In the genomic region with DNA sequence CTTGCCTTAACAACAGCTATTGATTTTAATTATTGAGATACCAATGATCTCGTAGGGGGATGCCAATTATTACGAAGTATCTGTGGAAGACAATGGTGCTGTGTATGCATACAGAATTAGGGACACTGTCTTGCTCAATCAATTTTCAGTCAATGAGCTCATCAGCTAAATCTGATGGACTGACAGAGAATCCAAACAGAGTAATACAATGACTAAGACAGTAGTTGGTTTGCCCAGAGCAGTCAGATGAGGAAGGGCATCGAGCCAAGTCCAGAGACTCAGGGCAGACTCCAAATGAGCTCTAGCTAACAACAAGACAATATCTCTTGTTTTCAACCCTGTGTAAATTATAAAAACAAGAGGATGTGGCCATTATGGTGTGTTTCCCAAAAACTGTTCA, we compare ENCODE assay signal across 9 cellular contexts. TPM values are rescaled to one million over a fixed set of nuclear protein-coding genes. Genes with fewer than 3 reads are reported as not detected.
DNase-seq lines count a peak whose midpoint lies in the region; ATAC-seq and TF ChIP-seq lines count a peak whose summit lies in the region.
"Had no signal": no experiment of that assay in that cellular context is flagged by ENCODE, and none has a peak within 500 bp of the region (broad histone marks: within the 10 kb centered on the region; RNA-seq: fewer than 3 reads in every experiment).

No MANE protein-coding gene starts in this region.

- CTCF ChIA-PET in HCT116 (lab: Charles Lee) (no interaction called here), SK-N-SH (lab: Yijun Ruan, JAX) (interaction anchor here (1.1 kb wide), 1 partner anchor 155 kb away, joined by 4 read pairs; no protein-coding TSS in a partner anchor)

- no peaks in the 10 kb centered on the region for H4K20me1 ChIP-seq in HCT116 (ENCODE audit: insufficient read depth)
- H4K20me1 ChIP-seq in SK-N-SH (ENCODE audit: insufficient read depth), result no peaks in the 10 kb centered on the region

- intact Hi-C loops in HCT116 (cut with micrococcal nuclease), result no loop called here

- no peak overlapping the region for H3K4me2 ChIP-seq in HCT116 (ENCODE audit: low read length)
- no peak overlapping the region for H3K4me2 ChIP-seq in SK-N-SH

- ATAC-seq in HCT116, result no peak

- H3K9me3 ChIP-seq in HCT116 (ENCODE audit: control insufficient read depth in 1 of 2, insufficient read depth in 1 of 2, low read depth in 1 of 2, low read length in 2 of 2) (no peaks in the 10 kb centered on the region), SK-N-SH (no peaks in the 10 kb centered on the region)

- H3K79me2 ChIP-seq in HCT116 (ENCODE audit: insufficient read depth, low read length) (no peaks in the 10 kb centered on the region), SK-N-SH (ENCODE audit: insufficient read depth) (no peaks in the 10 kb centered on the region)

- TF ChIP-seq EP300 in SK-N-SH (IDR thresholded peaks at IDR 0.05; ENCODE audit: borderline replicate concordance in 1 of 2, low read depth in 1 of 2, low read length in 1 of 2), result no peak

- H3K4me1 ChIP-seq in HCT116 (ENCODE audit: control insufficient read depth in 1 of 2, insufficient read depth in 2 of 2, low read length in 2 of 2) (peaks cover 12 to 22% of the 10 kb centered on the region in 2 experiments), SK-N-SH (ENCODE audit: control insufficient read depth in 1 of 2, insufficient read depth in 2 of 2, low read depth in 1 of 2, low read length in 1 of 2) (peaks cover 3 to 10% of the 10 kb centered on the region in 2 experiments; a peak in 3 of 4 replicates)

- BruUV-seq in HCT116 (replicated peaks; lab: Mats Ljungman, UMichigan), result no TSS peak

- H2AFZ ChIP-seq in HCT116 (ENCODE audit: low read depth, low read length, poor library complexity, severe bottlenecking), result no peak overlapping the region
- H2AFZ ChIP-seq in SK-N-SH (ENCODE audit: low read depth), result no peak overlapping the region

- H3K27ac ChIP-seq in HCT116 (ENCODE audit: low read depth, low read length) (no peak overlapping the region), SK-N-SH (ENCODE audit: low read depth in 2 of 2, low read length in 1 of 2) (no peak overlapping the region)

- no peak overlapping the region for H3K4me3 ChIP-seq in HCT116 (replicated peaks in 1 of 2; ENCODE audit: low read depth in 1 of 2, low read length in 2 of 2)
- H3K4me3 ChIP-seq in SK-N-SH (ENCODE audit: low read depth in 2 of 2, low read length in 1 of 2), result no peak overlapping the region
- no peak overlapping the region for H3K4me3 ChIP-seq in foreskin fibroblast (ENCODE audit: low read depth in 1 of 2, low read length in 2 of 2)

- peaks cover 18% of the 10 kb centered on the region for H3F3A ChIP-seq in SK-N-SH (replicated peaks; ENCODE audit: insufficient read depth)

- TF ChIP-seq RAD21 in HCT116 (IDR thresholded peaks at IDR 0.05; ENCODE audit: low read depth) (no peak), SK-N-SH (IDR thresholded peaks at IDR 0.05; ENCODE audit: low read length) (no peak)

- no peak for TF ChIP-seq POLR2A in HCT116 (IDR thresholded peaks at IDR 0.05; ENCODE audit: borderline replicate concordance, extremely low read depth, insufficient read depth, insufficient read length)

- no peaks in the 10 kb centered on the region for H3K36me3 ChIP-seq in HCT116 (ENCODE audit: control insufficient read depth in 1 of 2, insufficient read depth in 2 of 2, low read length in 2 of 2)
- H3K36me3 ChIP-seq in SK-N-SH (replicated peaks in 1 of 2; ENCODE audit: control insufficient read depth in 1 of 2, insufficient read depth in 2 of 2, low read length in 1 of 2), result no peaks in the 10 kb centered on the region

- H3K27me3 ChIP-seq in HCT116 (ENCODE audit: insufficient read depth, low read length), result no peaks in the 10 kb centered on the region
- H3K27me3 ChIP-seq in SK-N-SH (ENCODE audit: insufficient read depth), result no peaks in the 10 kb centered on the region

- RAD21 ChIA-PET in HCT116 (lab: Charles Lee; ENCODE audit: low non-redundant PET in 1 of 2, low total read pairs in 2 of 2, uncharacterized antibody in 2 of 2, unreplicated experiment in 2 of 2), result no interaction called here

- TF ChIP-seq CTCF in HCT116 (IDR thresholded peaks at IDR 0.05 in 2 of 3, conservative IDR thresholded peaks at IDR 0.05 in 1 of 3; ENCODE audit: borderline replicate concordance in 1 of 3, insufficient read depth in 1 of 3, low read depth in 2 of 3, low read length in 2 of 3), result no peak
- no peak for TF ChIP-seq CTCF in SK-N-SH (IDR thresholded peaks at IDR 0.05)
- TF ChIP-seq CTCF in foreskin fibroblast (IDR thresholded peaks at IDR 0.05; ENCODE audit: low read depth, low read length), result no peak

- 63% methylated on average over 3 of the region's 3 CpGs for WGBS in SK-N-SH (ENCODE audit: low lambda C conversion rate)

- POLR2A ChIA-PET in HCT116 (lab: Charles Lee) (no interaction called here), SK-N-SH (lab: Yijun Ruan, JAX) (interaction anchor here (1.0 kb wide), 1 partner anchor 10 kb away, joined by 4 read pairs; no protein-coding TSS in a partner anchor)

- H3K9ac ChIP-seq in HCT116 (ENCODE audit: low read length), result no peak overlapping the region
- no peak overlapping the region for H3K9ac ChIP-seq in SK-N-SH

- DNase-seq in HCT116 (ENCODE audit: low read depth, low spot score), result no peak
- DNase-seq in SK-N-SH, result no peak
- peak; percentile 92 to 95 for DNase-seq in foreskin fibroblast
- peak; percentile 90 for DNase-seq in putamen (ENCODE audit: low spot score)
- no peak for DNase-seq in activated CD4-positive, alpha-beta T cell treated with anti-CD3 and anti-CD28 coated beads, Interleukin-2, amount 50 U/mL, for 48 hours
- no peak for DNase-seq in stimulated activated CD4-positive, alpha-beta T cell treated with anti-CD3 and anti-CD28 coated beads, Interleukin-4, amount 100 ng/mL, for 24 hours
- DNase-seq in NCI-H2196 treated with DMSO at 0.1 percent for 48 hours (lab: John Stamatoyannopoulos, UW; ENCODE audit: unreplicated experiment), result no peak
- DNase-seq in H4 (ENCODE audit: low spot score), result no peak

- no peaks in the 10 kb centered on the region for H3K9me2 ChIP-seq in HCT116 (ENCODE audit: insufficient read depth)
- H3K9me2 ChIP-seq in SK-N-SH, result no peaks in the 10 kb centered on the region

TF ChIP-seq in HCT116, 20 proteins besides CTCF, POLR2A, EP300 and RAD21:
- TF ChIP-seq POLR2AphosphoS5 (IDR thresholded peaks at IDR 0.05; ENCODE audit: low read depth, low read length), result no peak
- TF ChIP-seq, protein P1, sequence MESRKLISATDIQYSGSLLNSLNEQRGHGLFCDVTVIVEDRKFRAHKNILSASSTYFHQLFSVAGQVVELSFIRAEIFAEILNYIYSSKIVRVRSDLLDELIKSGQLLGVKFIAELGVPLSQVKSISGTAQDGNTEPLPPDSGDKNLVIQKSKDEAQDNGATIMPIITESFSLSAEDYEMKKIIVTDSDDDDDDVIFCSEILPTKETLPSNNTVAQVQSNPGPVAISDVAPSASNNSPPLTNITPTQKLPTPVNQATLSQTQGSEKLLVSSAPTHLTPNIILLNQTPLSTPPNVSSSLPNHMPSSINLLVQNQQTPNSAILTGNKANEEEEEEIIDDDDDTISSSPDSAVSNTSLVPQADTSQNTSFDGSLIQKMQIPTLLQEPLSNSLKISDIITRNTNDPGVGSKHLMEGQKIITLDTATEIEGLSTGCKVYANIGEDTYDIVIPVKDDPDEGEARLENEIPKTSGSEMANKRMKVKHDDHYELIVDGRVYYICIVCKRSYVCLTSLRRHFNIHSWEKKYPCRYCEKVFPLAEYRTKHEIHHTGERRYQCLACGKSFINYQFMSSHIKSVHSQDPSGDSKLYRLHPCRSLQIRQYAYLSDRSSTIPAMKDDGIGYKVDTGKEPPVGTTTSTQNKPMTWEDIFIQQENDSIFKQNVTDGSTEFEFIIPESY (IDR thresholded peaks at IDR 0.05; ENCODE audit: extremely low read depth, insufficient replicate concordance, low read length), result no peak
- 0 out of 2 replicates have a peak, but pooled peaks have one; percentile 29 for TF ChIP-seq CEBPB (IDR thresholded peaks at IDR 0.05; ENCODE audit: low read depth)
- TF ChIP-seq SP1 (IDR thresholded peaks at IDR 0.05; ENCODE audit: low read depth), result no peak

TF ChIP-seq in SK-N-SH, 30 proteins besides CTCF, POLR2A, EP300 and RAD21 (continues in another document):
- no peak for TF ChIP-seq NRF1 (IDR thresholded peaks at IDR 0.05; ENCODE audit: low read depth, low read length)
- peak; percentile 47; the same call in 1 of the 2 replicates for TF ChIP-seq FOSL2 (IDR thresholded peaks at IDR 0.05; ENCODE audit: borderline replicate concordance, low read depth)
- TF ChIP-seq RXRA (IDR thresholded peaks at IDR 0.05; ENCODE audit: borderline replicate concordance, low read depth), result no peak
- no peak for TF ChIP-seq MXI1 (IDR thresholded peaks at IDR 0.05; ENCODE audit: low read depth, low read length)
- 0 out of 2 replicates have a peak, but pooled peaks have one; percentile 37 for TF ChIP-seq MEF2A (IDR thresholded peaks at IDR 0.05; ENCODE audit: borderline replicate concordance, low read depth)
- TF ChIP-seq, protein P1 (IDR thresholded peaks at IDR 0.05; ENCODE audit: borderline replicate concordance, low read depth), result no peak
- TF ChIP-seq JUND (IDR thresholded peaks at IDR 0.05), result no peak; the same call in 1 of the 2 replicates
- no peak for TF ChIP-seq GATA2 (CRISPR knock-in tag; IDR thresholded peaks at IDR 0.05)

RNA-seq across cellular contexts. Expression of a gene that starts 14.7 kb away (rescaled TPM):
- total RNA-seq in HCT116 (2021; ENCODE audit: unreplicated experiment), result not detected
- not detected in 2 replicates for polyA plus RNA-seq in HCT116 (2012)
- 0.02 and 0.41 TPM in 2 replicates for polyA plus RNA-seq in SK-N-SH (2012; rRNA removed)
- polyA plus RNA-seq in SK-N-SH (2012; cell fraction: cytosol; rRNA removed), result 0.21 TPM in 1 of 2 replicates, not detected in the other
- polyA plus RNA-seq in SK-N-SH (2012; cell fraction: nucleus; rRNA removed), result 0.06 TPM in 1 of 2 replicates, not detected in the other
- total RNA-seq in H4 (2014; rRNA removed; shearing (Covaris generic)), result not detected in 2 replicates
- total RNA-seq: ureter had no signal

RNA-seq across cellular contexts. Expression of a gene that starts 20.9 kb away (rescaled TPM):
- total RNA-seq in HCT116 (2021; ENCODE audit: unreplicated experiment), result 10.8 TPM
- polyA plus RNA-seq in HCT116 (2012), result 7.1 and 9.0 TPM in 2 replicates
- polyA plus RNA-seq in SK-N-SH (2012; rRNA removed), result 24.1 and 26.8 TPM in 2 replicates
- polyA plus RNA-seq in SK-N-SH (2012; cell fraction: cytosol; rRNA removed), result 26.7 and 33.2 TPM in 2 replicates
- polyA plus RNA-seq in SK-N-SH (2012; cell fraction: nucleus; rRNA removed), result 14.1 and 14.5 TPM in 2 replicates
- total RNA-seq in H4 (2014; rRNA removed; shearing (Covaris generic)), result 17.7 and 23.8 TPM in 2 replicates

Comparison
In these comparisons a context has a peak if more than half of its experiments do, and no peak if none do; other contexts are left out.
1. DNase-seq: peak in foreskin fibroblast (2 of 2) and putamen (single experiment); none in HCT116 (single experiment), SK-N-SH (single experiment), activated CD4-positive, alpha-beta T cell treated with anti-CD3 and anti-CD28 coated beads, Interleukin-2, amount 50 U/mL, for 48 hours (0 of 2), stimulated activated CD4-positive, alpha-beta T cell treated with anti-CD3 and anti-CD28 coated beads, Interleukin-4, amount 100 ng/mL, for 24 hours (single experiment), NCI-H2196 treated with DMSO at 0.1 percent for 48 hours (single experiment) and H4 (single experiment).